In genomic region chr17:46977750-46978488, GRCh38 we compare ENCODE assay signal across 10 cellular contexts. TPM values are rescaled to one million over a fixed set of nuclear protein-coding genes. Genes with fewer than 3 reads are reported as not detected.
DNase-seq lines count a peak whose midpoint lies in the region; ATAC-seq and TF ChIP-seq lines count a peak whose summit lies in the region.
"Had no signal": no experiment of that assay in that cellular context is flagged by ENCODE, and none has a peak within 500 bp of the region (broad histone marks: within the 10 kb centered on the region; RNA-seq: fewer than 3 reads in every experiment).

No MANE protein-coding gene starts in this region.

- peak overlapping the region; percentile 46 for H3K27ac Mint-ChIP-seq in central memory CD8-positive, alpha-beta T cell (ENCODE audit: low read depth)

- no peaks in the 10 kb centered on the region for H3K79me2 ChIP-seq in neural cell (replicated peaks; ENCODE audit: insufficient read depth, low read length)

- H3K4me3 Mint-ChIP-seq in central memory CD8-positive, alpha-beta T cell = peak overlapping the region; percentile 76

- peak overlapping the region; percentile 51 for H3K9ac ChIP-seq in neural cell (ENCODE audit: low read length)

- H3K27me3 ChIP-seq in BE2C = peaks cover 20% of the 10 kb centered on the region
- H3K27me3 ChIP-seq in neural cell (ENCODE audit: insufficient read depth, low read depth, low read length) = peaks cover 34% of the 10 kb centered on the region

- TF ChIP-seq EP300 in neural cell (conservative IDR thresholded peaks at IDR 0.05; ENCODE audit: poor library complexity, severe bottlenecking) = no peak

- H3K4me3 ChIP-seq in BE2C (ENCODE audit: low read depth, low read length) (peak overlapping the region; percentile 61), HFF-Myc (replicated peaks; ENCODE audit: low read depth, low read length) (peak overlapping the region; percentile 53), neural cell (ENCODE audit: low read length) (peak overlapping the region; percentile 76)

- TF ChIP-seq CTCF in BE2C (IDR thresholded peaks at IDR 0.05; ENCODE audit: low read depth, low read length) (no peak), HFF-Myc (IDR thresholded peaks at IDR 0.05; ENCODE audit: low read depth, low read length, missing control alignments) (no peak), neural cell (IDR thresholded peaks at IDR 0.05; ENCODE audit: poor library complexity, severe bottlenecking) (no peak)

- H3K9me3 Mint-ChIP-seq in central memory CD8-positive, alpha-beta T cell = no peaks in the 10 kb centered on the region

- no peaks in the 10 kb centered on the region for H3K9me2 ChIP-seq in neural cell (ENCODE audit: insufficient read depth, low read length)

- peaks cover 15% of the 10 kb centered on the region for H3K4me1 Mint-ChIP-seq in central memory CD8-positive, alpha-beta T cell

- H3K36me3 ChIP-seq in BE2C (no peaks in the 10 kb centered on the region), neural cell (ENCODE audit: insufficient read depth, low read length) (no peaks in the 10 kb centered on the region)

- no peak for TF ChIP-seq RAD21 in neural cell (conservative IDR thresholded peaks at IDR 0.05)

- peaks cover 3% of the 10 kb centered on the region; the same call in 1 of the 2 replicates for H3K4me1 ChIP-seq in BE2C

- H3F3A ChIP-seq in neural cell (ENCODE audit: insufficient read depth, low read length, poor library complexity, severe bottlenecking) = no peaks in the 10 kb centered on the region

- peaks cover 63% of the 10 kb centered on the region for H3K27me3 Mint-ChIP-seq in central memory CD8-positive, alpha-beta T cell

- H3K27ac ChIP-seq in neural cell (ENCODE audit: low read length) = no peak overlapping the region
- H3K27ac ChIP-seq in substantia nigra (ENCODE audit: low read depth, low read length, poor library complexity, severe bottlenecking) = no peak overlapping the region

- peaks cover 1% of the 10 kb centered on the region for H3K36me3 Mint-ChIP-seq in central memory CD8-positive, alpha-beta T cell (ENCODE audit: insufficient read depth)

- DNase-seq in BE2C (no peak), HFF-Myc (ENCODE audit: extremely low read depth, low read depth) (no peak), substantia nigra (lab: John Stamatoyannopoulos, UW) (no peak)
- no peak for DNase-seq in central memory CD8-positive, alpha-beta T cell (ENCODE audit: low spot score in 2 of 2)
- DNase-seq in stimulated activated CD4-positive, alpha-beta T cell treated with anti-CD3 and anti-CD28 coated beads, Interleukin-4, amount 100 ng/mL, for 1 hour = no peak
- DNase-seq: hippocampal formation, NCI-H1092 treated with DMSO at 0.1 percent for 48 hours had no signal

- H2AFZ ChIP-seq in neural cell (ENCODE audit: low read depth, low read length) = no peak overlapping the region

- H3K9me3 ChIP-seq in BE2C (no peaks in the 10 kb centered on the region), neural cell (ENCODE audit: low read length) (no peaks in the 10 kb centered on the region)

- no peak overlapping the region for H3K4me2 ChIP-seq in neural cell (ENCODE audit: low read length)

- ATAC-seq in central memory CD8-positive, alpha-beta T cell (replicated peaks; ENCODE audit: extremely low read depth, poor library complexity, severe bottlenecking) = no peak
- no peak for ATAC-seq in GM18511 (IDR thresholded peaks at IDR 0.05; ENCODE audit: unreplicated experiment)
- ATAC-seq in HG03457 (IDR thresholded peaks at IDR 0.05; ENCODE audit: unreplicated experiment) = no peak

- no peaks in the 10 kb centered on the region for H4K20me1 ChIP-seq in neural cell (ENCODE audit: insufficient read depth)

TF ChIP-seq in neural cell, 6 proteins besides CTCF, POLR2A, EP300 and RAD21:
- TF ChIP-seq POLR2AphosphoS5 (IDR thresholded peaks at IDR 0.05) (peak; percentile 29), TAF1 (IDR thresholded peaks at IDR 0.05; ENCODE audit: low read depth) (no peak)

RNA-seq across cellular contexts. Expression of gene RPRML, which starts 1.1 kb away (rescaled TPM):
- 4.7 TPM for polyA plus RNA-seq in BE2C (2012; ENCODE audit: insufficient read depth, insufficient read length, low read depth)
- 4.7 and 9.8 TPM in 2 replicates for polyA plus RNA-seq in neural cell
- polyA minus RNA-seq in neural cell = 2.2 and 2.8 TPM in 2 replicates

RNA-seq across cellular contexts. Expression of gene GOSR2, which starts 55.0 kb away (rescaled TPM):
- polyA plus RNA-seq in BE2C (2012; ENCODE audit: insufficient read depth, insufficient read length, low read depth) = 94.5 TPM
- 41.4 and 47.5 TPM in 2 replicates for polyA plus RNA-seq in neural cell
- polyA minus RNA-seq in neural cell = 66.5 and 70.7 TPM in 2 replicates
